20 cellular contexts compared by ENCODE assay signal in genomic region chr14:54864526-54864925, GRCh38.
"Had no signal": no experiment of that assay in that cellular context is flagged by ENCODE, and none has a peak within 500 bp of the region (broad histone marks: within the 10 kb centered on the region; RNA-seq: fewer than 3 reads in every experiment).

No MANE protein-coding gene starts in this region.

- H3K9me3 Mint-ChIP-seq: activated CD8-positive, alpha-beta T cell treated with anti-CD3 and anti-CD28 coated beads for 36 hours; activated naive CD4-positive, alpha-beta T cell treated with anti-CD3 and anti-CD28 coated beads, Interleukin-2, amount 50 U/mL, for 72 hours; activated T-cell treated with anti-CD3 and anti-CD28 coated beads, Interleukin-2, amount 50 U/mL, for 72 hours; effector memory CD8-positive, alpha-beta T cell; naive thymus-derived CD8-positive, alpha-beta T cell; stimulated activated naive B cell treated with anti-CD40 and anti-IgM and Interleukin-4, amounts not matched to agents 10 μg/mL and 1 μg/mL and 100 μg/mL, for 72 hours; WTC11 had no signal

- H3K27me3 Mint-ChIP-seq: activated CD8-positive, alpha-beta T cell treated with anti-CD3 and anti-CD28 coated beads for 36 hours; effector memory CD8-positive, alpha-beta T cell; naive thymus-derived CD8-positive, alpha-beta T cell; stimulated activated naive B cell treated with anti-CD40 and anti-IgM and Interleukin-4, amounts not matched to agents 10 μg/mL and 1 μg/mL and 100 μg/mL, for 72 hours; T-helper 17 cell had no signal

- H3K27ac Mint-ChIP-seq: activated CD8-positive, alpha-beta T cell treated with anti-CD3 and anti-CD28 coated beads for 36 hours; activated naive CD4-positive, alpha-beta T cell treated with anti-CD3 and anti-CD28 coated beads, Interleukin-2, amount 50 U/mL, for 72 hours; activated T-cell treated with anti-CD3 and anti-CD28 coated beads, Interleukin-2, amount 50 U/mL, for 72 hours; naive thymus-derived CD8-positive, alpha-beta T cell; stimulated activated naive B cell treated with anti-CD40 and anti-IgM and Interleukin-4, amounts not matched to agents 10 μg/mL and 1 μg/mL and 100 μg/mL, for 72 hours; T-helper 17 cell; WTC11 had no signal

- H3K4me1 ChIP-seq: transverse colon had no signal

- ATAC-seq: activated CD8-positive, alpha-beta T cell treated with anti-CD3 and anti-CD28 coated beads for 36 hours; activated naive CD4-positive, alpha-beta T cell treated with anti-CD3 and anti-CD28 coated beads, Interleukin-2, amount 50 U/mL, for 72 hours; activated T-cell treated with anti-CD3 and anti-CD28 coated beads, Interleukin-2, amount 50 U/mL, for 72 hours; effector memory CD8-positive, alpha-beta T cell; naive thymus-derived CD8-positive, alpha-beta T cell; stimulated activated naive B cell treated with anti-CD40 and anti-IgM and Interleukin-4, amounts not matched to agents 10 μg/mL and 1 μg/mL and 100 μg/mL, for 72 hours; T-helper 17 cell; WTC11 had no signal

- H3K27me3 ChIP-seq: transverse colon had no signal

- H3K36me3 ChIP-seq: transverse colon had no signal

- H3K27ac ChIP-seq: transverse colon had no signal

- DNase-seq: activated CD4-positive, alpha-beta T cell treated with anti-CD3 and anti-CD28 coated beads for 4 hours; activated CD8-positive, alpha-beta T cell treated with anti-CD3 and anti-CD28 coated beads for 36 hours; activated gamma-delta T cell; activated T-cell treated with anti-CD3 and anti-CD28 coated beads, Interleukin-2, amount 50 U/mL, for 72 hours; amniotic stem cell; central memory CD4-positive, alpha-beta T cell; cortex of kidney; effector memory CD8-positive, alpha-beta T cell; hippocampal formation; kidney; mesenchymal stem cell; naive thymus-derived CD8-positive, alpha-beta T cell; posterior cingulate gyrus; retina; stimulated activated CD4-positive, alpha-beta T cell treated with anti-CD3 and anti-CD28 coated beads, Interleukin-2, amount 100 ng/mL, for 48 hours; stimulated activated naive B cell treated with anti-CD40 and anti-IgM and Interleukin-4, amounts not matched to agents 10 μg/mL and 1 μg/mL and 100 μg/mL, for 72 hours; T-helper 17 cell; transverse colon had no signal

- H3K4me3 ChIP-seq: transverse colon had no signal

- H3K4me3 Mint-ChIP-seq: activated CD8-positive, alpha-beta T cell treated with anti-CD3 and anti-CD28 coated beads for 36 hours; activated T-cell treated with anti-CD3 and anti-CD28 coated beads, Interleukin-2, amount 50 U/mL, for 72 hours; effector memory CD8-positive, alpha-beta T cell; naive thymus-derived CD8-positive, alpha-beta T cell; stimulated activated naive B cell treated with anti-CD40 and anti-IgM and Interleukin-4, amounts not matched to agents 10 μg/mL and 1 μg/mL and 100 μg/mL, for 72 hours; T-helper 17 cell; WTC11 had no signal

- H3K9me3 ChIP-seq: transverse colon had no signal
